In genomic region chr11:68721075-68721474, GRCh38 we compare ENCODE assay signal across 37 cellular contexts. TPM values are rescaled to one million over a fixed set of nuclear protein-coding genes. Genes with fewer than 3 reads are reported as not detected.
"Had no signal": no experiment of that assay in that cellular context is flagged by ENCODE, and none has a peak within 500 bp of the region (broad histone marks: within the 10 kb centered on the region; RNA-seq: fewer than 3 reads in every experiment).

No MANE protein-coding gene starts in this region.

- DNase-seq: Karpas-422, Kasumi-1, MG63, MM.1S, MV-4-11, NCI-H1048, NCI-H1092, NCI-H1092 treated with DMSO at 0.1 percent for 48 hours, NCI-H1105, NCI-H1105 treated with DMSO at 0.1 percent for 48 hours, NCI-H1417 treated with DMSO at 0.1 percent for 48 hours, NCI-H1436, NCI-H1436 treated with DMSO at 0.1 percent for 48 hours, NCI-H146, NCI-H1694, NCI-H1694 treated with DMSO at 0.1 percent for 48 hours, NCI-H187, NCI-H187 treated with DMSO at 0.1 percent for 48 hours, NCI-H1930, NCI-H2029, NCI-H2029 treated with DMSO at 0.1 percent for 48 hours, NCI-H2081, NCI-H2081 treated with DMSO at 0.1 percent for 48 hours, NCI-H2107, NCI-H2171, NCI-H2171 treated with DMSO at 0.1 percent for 48 hours, NCI-H2227 treated with DMSO at 0.1 percent for 48 hours, NCI-H226, NCI-H345, NCI-H446, NCI-H446 treated with DMSO at 0.1 percent for 48 hours, NCI-H510A, NCI-H510A treated with DMSO at 0.1 percent for 48 hours, NCI-H524 had no signal

- H3K36me3 ChIP-seq: MG63 had no signal

- H3K4me3 ChIP-seq: MG63 had no signal

RNA-seq across cellular contexts. Expression of gene TESMIN, which starts 30.2 kb away (rescaled TPM):
- total RNA-seq: LHCN-M2 had no signal

RNA-seq across cellular contexts. Expression of gene GAL, which starts 36.7 kb away (rescaled TPM):
- total RNA-seq: LHCN-M2, M059J, MCF 10A had no signal
